1 cellular context compared by ENCODE assay signal in the genomic region with DNA sequence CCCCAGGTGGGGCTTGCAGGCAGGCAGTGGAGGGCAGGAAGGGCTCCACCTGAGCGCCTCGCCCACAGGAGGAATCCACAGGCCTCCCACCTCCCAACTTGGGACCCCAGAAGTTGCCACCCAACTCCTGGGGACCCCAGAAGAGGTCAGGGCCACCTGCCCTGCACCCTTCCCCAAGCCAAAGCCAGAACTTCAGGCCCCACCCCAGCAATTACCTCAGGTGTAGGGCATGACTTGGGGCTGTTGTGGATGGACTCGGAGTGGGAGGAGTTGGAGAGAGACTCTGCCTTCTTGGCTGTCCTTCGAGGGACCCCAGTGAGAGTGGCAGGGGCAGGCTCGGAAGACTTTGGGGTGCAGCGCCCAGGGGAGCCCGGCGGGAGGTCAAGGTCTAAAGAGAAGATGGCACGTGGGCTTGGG.
TF ChIP-seq lines count a peak whose summit lies in the region.

No MANE protein-coding gene starts in this region.

TF ChIP-seq in HepG2, 621 proteins besides CTCF, POLR2A, EP300 and RAD21:
- no peak for TF ChIP-seq FOXK2 (IDR thresholded peaks at IDR 0.05)
- no peak for TF ChIP-seq ZFP1 (CRISPR knock-in tag; IDR thresholded peaks at IDR 0.05)
- no peak for TF ChIP-seq ZNF549 (CRISPR knock-in tag; IDR thresholded peaks at IDR 0.05)
- TF ChIP-seq SALL2 (CRISPR knock-in tag; IDR thresholded peaks at IDR 0.05), result no peak
- TF ChIP-seq ZFP91 (CRISPR knock-in tag; IDR thresholded peaks at IDR 0.05; ENCODE audit: borderline replicate concordance), result no peak
- no peak for TF ChIP-seq DPF2 (CRISPR knock-in tag; IDR thresholded peaks at IDR 0.05; ENCODE audit: borderline replicate concordance, low read depth)
- no peak for TF ChIP-seq ZNF274 (CRISPR knock-in tag; IDR thresholded peaks at IDR 0.05)
- TF ChIP-seq ZNF878 (CRISPR knock-in tag; IDR thresholded peaks at IDR 0.05), result no peak
- no peak for TF ChIP-seq ZNF605 (CRISPR knock-in tag; IDR thresholded peaks at IDR 0.05)
- TF ChIP-seq, protein P1, sequence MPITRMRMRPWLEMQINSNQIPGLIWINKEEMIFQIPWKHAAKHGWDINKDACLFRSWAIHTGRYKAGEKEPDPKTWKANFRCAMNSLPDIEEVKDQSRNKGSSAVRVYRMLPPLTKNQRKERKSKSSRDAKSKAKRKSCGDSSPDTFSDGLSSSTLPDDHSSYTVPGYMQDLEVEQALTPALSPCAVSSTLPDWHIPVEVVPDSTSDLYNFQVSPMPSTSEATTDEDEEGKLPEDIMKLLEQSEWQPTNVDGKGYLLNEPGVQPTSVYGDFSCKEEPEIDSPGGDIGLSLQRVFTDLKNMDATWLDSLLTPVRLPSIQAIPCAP (CRISPR knock-in tag; IDR thresholded peaks at IDR 0.05; ENCODE audit: low read depth), result no peak
- TF ChIP-seq CHD2 (IDR thresholded peaks at IDR 0.05; ENCODE audit: low read depth, low read length), result no peak
- no peak for TF ChIP-seq KAT8 (CRISPR knock-in tag; IDR thresholded peaks at IDR 0.05)
- no peak for TF ChIP-seq SP140L (CRISPR knock-in tag; IDR thresholded peaks at IDR 0.05; ENCODE audit: borderline replicate concordance)
- TF ChIP-seq, protein P2, sequence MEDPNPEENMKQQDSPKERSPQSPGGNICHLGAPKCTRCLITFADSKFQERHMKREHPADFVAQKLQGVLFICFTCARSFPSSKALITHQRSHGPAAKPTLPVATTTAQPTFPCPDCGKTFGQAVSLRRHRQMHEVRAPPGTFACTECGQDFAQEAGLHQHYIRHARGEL (CRISPR knock-in tag; IDR thresholded peaks at IDR 0.05), result no peak
- no peak for TF ChIP-seq ZNF746 (CRISPR knock-in tag; IDR thresholded peaks at IDR 0.05)
- TF ChIP-seq FOXM1 (CRISPR knock-in tag; IDR thresholded peaks at IDR 0.05), result no peak
- TF ChIP-seq HCFC1 (IDR thresholded peaks at IDR 0.05; ENCODE audit: low read depth, low read length), result no peak
- no peak for TF ChIP-seq NR2C2 (CRISPR knock-in tag; IDR thresholded peaks at IDR 0.05; ENCODE audit: borderline replicate concordance)
